1 cellular context compared by ENCODE assay signal in genomic region chr17:36532435-36532975, GRCh38.
TF ChIP-seq lines count a peak whose summit lies in the region.

No MANE protein-coding gene starts in this region.

TF ChIP-seq in SK-N-SH, 30 proteins besides CTCF, POLR2A, EP300 and RAD21:
- TF ChIP-seq GABPA (IDR thresholded peaks at IDR 0.05; ENCODE audit: low read depth) (no peak), IRF3 (IDR thresholded peaks at IDR 0.05; ENCODE audit: low read depth, low read length) (no peak), GATA2 (CRISPR knock-in tag; IDR thresholded peaks at IDR 0.05) (no peak), FOXJ3 (CRISPR knock-in tag; IDR thresholded peaks at IDR 0.05) (no peak), JUND (IDR thresholded peaks at IDR 0.05) (no peak), FOSL2 (IDR thresholded peaks at IDR 0.05; ENCODE audit: borderline replicate concordance, low read depth) (no peak), NRF1 (IDR thresholded peaks at IDR 0.05; ENCODE audit: low read depth, low read length) (no peak), USF1 (IDR thresholded peaks at IDR 0.05; ENCODE audit: borderline replicate concordance, low read depth) (no peak), NFIC (IDR thresholded peaks at IDR 0.05; ENCODE audit: borderline replicate concordance) (no peak), MAX (IDR thresholded peaks at IDR 0.05; ENCODE audit: low read depth) (no peak), USF2 (IDR thresholded peaks at IDR 0.05; ENCODE audit: borderline replicate concordance, low read depth, low read length) (no peak), POLR2AphosphoS5 (IDR thresholded peaks at IDR 0.05; ENCODE audit: low read depth, low read length) (no peak), ZBTB33 (IDR thresholded peaks at IDR 0.05; ENCODE audit: borderline replicate concordance, low read depth) (no peak), SIN3A (IDR thresholded peaks at IDR 0.05; ENCODE audit: borderline replicate concordance, low read depth, low read length) (no peak), TAF1 (IDR thresholded peaks at IDR 0.05; ENCODE audit: borderline replicate concordance, low read depth, low read length) (no peak), MEF2A (IDR thresholded peaks at IDR 0.05; ENCODE audit: borderline replicate concordance, low read depth) (no peak), REST (IDR thresholded peaks at IDR 0.05; ENCODE audit: low read depth, low read length) (no peak), TCF12 (IDR thresholded peaks at IDR 0.05) (no peak), ELF1 (IDR thresholded peaks at IDR 0.05) (no peak), CHD2 (IDR thresholded peaks at IDR 0.05; ENCODE audit: low read length, partially characterized antibody) (no peak)
